In the genomic region with DNA sequence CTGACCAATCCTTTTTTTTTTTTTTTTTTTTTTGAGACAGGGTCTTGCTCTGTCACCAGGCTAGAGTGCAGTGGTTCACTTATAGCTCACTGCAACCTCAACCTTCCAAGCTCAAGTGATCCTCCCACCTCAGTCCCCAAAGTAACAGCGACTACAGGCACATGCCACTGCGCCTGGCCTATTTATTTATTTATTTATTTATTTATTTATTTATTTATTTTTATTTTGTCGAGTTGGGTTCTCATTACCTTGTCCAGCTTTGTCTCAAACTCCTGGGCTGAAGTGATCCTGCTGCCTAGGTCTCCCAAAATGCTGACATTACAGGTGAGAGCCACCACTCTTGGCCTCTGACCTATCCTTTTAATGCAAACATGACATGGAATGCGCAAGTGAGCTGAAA, we compare ENCODE assay signal across 27 cellular contexts.
"Had no signal": no experiment of that assay in that cellular context is flagged by ENCODE, and none has a peak within 500 bp of the region (broad histone marks: within the 10 kb centered on the region; RNA-seq: fewer than 3 reads in every experiment).

No MANE protein-coding gene starts in this region.

- H3K9me3 ChIP-seq: stomach, suprapubic skin, testis, thoracic aorta, thyroid gland, tibial artery, tibial nerve, transverse colon, upper lobe of left lung, upper lobe of right lung, uterus, vagina had no signal

- ATAC-seq: stimulated activated effector memory CD8-positive, alpha-beta T cell treated with anti-CD3 and anti-CD28 coated beads, Interleukin-12 subunit alpha, Interleukin-12 subunit beta, amount 100 ng/mL, for 72 hours; stimulated activated memory B cell treated with anti-CD40 and anti-IgM and Interleukin-4, amounts not matched to agents 10 μg/mL and 1 μg/mL and 100 μg/mL, for 72 hours; stimulated activated naive B cell treated with anti-CD40 and anti-IgM and Interleukin-4, amounts not matched to agents 10 μg/mL and 1 μg/mL and 100 μg/mL, for 72 hours; stimulated activated naive CD8-positive, alpha-beta T cell treated with anti-CD3 and anti-CD28 coated beads, Interleukin-15, amount 100 ng/mL, for 72 hours; stimulated activated naive CD8-positive, alpha-beta T cell treated with anti-CD3 and anti-CD28 coated beads, Interleukin-15, Interleukin-2, amounts not matched to agents 100 U/mL and 50 U/mL, for 24 hours; upper lobe of right lung had no signal

- DNase-seq: stimulated activated CD4-positive, alpha-beta T cell treated with anti-CD3 and anti-CD28 coated beads, Interleukin-2, amount 100 ng/mL, for 48 hours; stimulated activated CD4-positive, alpha-beta T cell treated with anti-CD3 and anti-CD28 coated beads, Interleukin-4, amount 100 ng/mL, for 24 hours; stimulated activated CD4-positive, alpha-beta T cell treated with anti-CD3 and anti-CD28 coated beads, Interleukin-4, amount 100 ng/mL, for 4 hours; stimulated activated CD8-positive, alpha-beta memory T cell treated with anti-CD3 and anti-CD28 coated beads, Interleukin-4, amount 100 ng/mL, for 48 hours; stimulated activated naive B cell treated with anti-CD40 and anti-IgM and Interleukin-4, amounts not matched to agents 10 μg/mL and 1 μg/mL and 100 μg/mL, for 72 hours; stimulated activated naive CD4-positive, alpha-beta T cell; stimulated activated naive CD4-positive, alpha-beta T cell treated with Interleukin-2 at 50 U/mL for 16 hours; stimulated activated naive CD8-positive, alpha-beta T cell treated with anti-CD3 and anti-CD28 coated beads, Interleukin-15, amount 100 ng/mL, for 72 hours; stimulated activated naive CD8-positive, alpha-beta T cell treated with anti-CD3 and anti-CD28 coated beads, Interleukin-15, Interleukin-2, amounts not matched to agents 100 U/mL and 50 U/mL, for 24 hours; stomach; substantia nigra; testis; thyroid gland; tibial artery; transverse colon; trophoblast cell; upper lobe of left lung; upper lobe of right lung; uterus had no signal

- H3K4me3 Mint-ChIP-seq: stimulated activated effector memory CD8-positive, alpha-beta T cell treated with anti-CD3 and anti-CD28 coated beads, Interleukin-12 subunit alpha, Interleukin-12 subunit beta, amount 100 ng/mL, for 72 hours; stimulated activated memory B cell treated with anti-CD40 and anti-IgM and Interleukin-4, amounts not matched to agents 10 μg/mL and 1 μg/mL and 100 μg/mL, for 72 hours; stimulated activated naive B cell treated with anti-CD40 and anti-IgM and Interleukin-4, amounts not matched to agents 10 μg/mL and 1 μg/mL and 100 μg/mL, for 72 hours; stimulated activated naive CD8-positive, alpha-beta T cell treated with anti-CD3 and anti-CD28 coated beads, Interleukin-15, amount 100 ng/mL, for 72 hours; stimulated activated naive CD8-positive, alpha-beta T cell treated with anti-CD3 and anti-CD28 coated beads, Interleukin-15, Interleukin-2, amounts not matched to agents 100 ng/mL and 50 ng/mL, for 24 hours; type B pancreatic cell had no signal

- H3K9me3 Mint-ChIP-seq: stimulated activated effector memory CD8-positive, alpha-beta T cell treated with anti-CD3 and anti-CD28 coated beads, Interleukin-12 subunit alpha, Interleukin-12 subunit beta, amount 100 ng/mL, for 72 hours; stimulated activated memory B cell treated with anti-CD40 and anti-IgM and Interleukin-4, amounts not matched to agents 10 μg/mL and 1 μg/mL and 100 μg/mL, for 72 hours; stimulated activated naive B cell treated with anti-CD40 and anti-IgM and Interleukin-4, amounts not matched to agents 10 μg/mL and 1 μg/mL and 100 μg/mL, for 72 hours; stimulated activated naive CD8-positive, alpha-beta T cell treated with anti-CD3 and anti-CD28 coated beads, Interleukin-15, amount 100 ng/mL, for 72 hours; stimulated activated naive CD8-positive, alpha-beta T cell treated with anti-CD3 and anti-CD28 coated beads, Interleukin-15, Interleukin-2, amounts not matched to agents 100 ng/mL and 50 ng/mL, for 24 hours; type B pancreatic cell had no signal

- H3K4me1 Mint-ChIP-seq: stimulated activated effector memory CD8-positive, alpha-beta T cell treated with anti-CD3 and anti-CD28 coated beads, Interleukin-12 subunit alpha, Interleukin-12 subunit beta, amount 100 ng/mL, for 72 hours had no signal

- H3K36me3 Mint-ChIP-seq: stimulated activated effector memory CD8-positive, alpha-beta T cell treated with anti-CD3 and anti-CD28 coated beads, Interleukin-12 subunit alpha, Interleukin-12 subunit beta, amount 100 ng/mL, for 72 hours; stimulated activated memory B cell treated with anti-CD40 and anti-IgM and Interleukin-4, amounts not matched to agents 10 μg/mL and 1 μg/mL and 100 μg/mL, for 72 hours; stimulated activated naive B cell treated with anti-CD40 and anti-IgM and Interleukin-4, amounts not matched to agents 10 μg/mL and 1 μg/mL and 100 μg/mL, for 72 hours; type B pancreatic cell had no signal

- H3K36me3 ChIP-seq: stomach, suprapubic skin, thoracic aorta, thyroid gland, tibial artery, tibial nerve, transverse colon, upper lobe of left lung, upper lobe of right lung, uterus, vagina had no signal

- H3K27me3 ChIP-seq: stomach, suprapubic skin, testis, thyroid gland, tibial artery, tibial nerve, upper lobe of left lung, upper lobe of right lung, uterus, vagina had no signal

- H3K4me3 ChIP-seq: stomach, suprapubic skin, testis, thoracic aorta, thyroid gland, tibial artery, tibial nerve, transverse colon, upper lobe of left lung, upper lobe of right lung, uterus, vagina had no signal

- H3K27ac Mint-ChIP-seq: stimulated activated effector memory CD8-positive, alpha-beta T cell treated with anti-CD3 and anti-CD28 coated beads, Interleukin-12 subunit alpha, Interleukin-12 subunit beta, amount 100 ng/mL, for 72 hours; stimulated activated memory B cell treated with anti-CD40 and anti-IgM and Interleukin-4, amounts not matched to agents 10 μg/mL and 1 μg/mL and 100 μg/mL, for 72 hours; stimulated activated naive B cell treated with anti-CD40 and anti-IgM and Interleukin-4, amounts not matched to agents 10 μg/mL and 1 μg/mL and 100 μg/mL, for 72 hours; stimulated activated naive CD8-positive, alpha-beta T cell treated with anti-CD3 and anti-CD28 coated beads, Interleukin-15, amount 100 ng/mL, for 72 hours; stimulated activated naive CD8-positive, alpha-beta T cell treated with anti-CD3 and anti-CD28 coated beads, Interleukin-15, Interleukin-2, amounts not matched to agents 100 ng/mL and 50 ng/mL, for 24 hours; type B pancreatic cell had no signal

- H3K27ac ChIP-seq: stomach, suprapubic skin, testis, thoracic aorta, thyroid gland, tibial artery, tibial nerve, transverse colon, upper lobe of left lung, upper lobe of right lung, uterus, vagina had no signal

- H3K4me1 ChIP-seq: suprapubic skin, thyroid gland, tibial artery, upper lobe of right lung, uterus had no signal
